1 cellular context compared by ENCODE assay signal in the genomic region with DNA sequence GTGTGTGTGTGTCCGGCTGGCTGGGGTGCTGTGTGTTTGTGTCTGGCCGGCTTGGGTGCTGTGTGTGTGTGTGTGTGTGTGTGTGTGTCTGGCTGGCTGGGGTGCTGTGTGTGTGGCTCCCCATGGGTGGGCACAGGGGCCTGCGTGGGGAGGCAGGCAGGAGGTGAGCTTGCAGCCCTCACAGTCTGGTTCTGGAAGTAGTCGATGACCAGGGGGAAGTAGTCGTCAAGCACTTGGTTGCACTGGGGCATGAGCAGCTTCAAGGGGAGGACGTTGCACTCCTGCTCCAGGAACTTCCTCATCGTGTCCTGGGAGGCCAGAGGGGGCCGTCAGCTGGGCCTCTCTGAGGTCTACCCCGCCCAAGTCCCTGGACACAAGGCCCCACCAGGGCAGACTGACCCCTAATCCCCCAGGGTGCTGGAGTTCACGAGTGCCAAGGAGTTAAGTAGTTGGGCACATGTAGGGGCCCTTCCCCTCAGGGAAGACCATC.
TF ChIP-seq lines count a peak whose summit lies in the region.

No MANE protein-coding gene starts in this region.

TF ChIP-seq in SK-N-SH, 30 proteins besides CTCF, POLR2A, EP300 and RAD21 (continued from another document):
- TF ChIP-seq, protein P1, sequence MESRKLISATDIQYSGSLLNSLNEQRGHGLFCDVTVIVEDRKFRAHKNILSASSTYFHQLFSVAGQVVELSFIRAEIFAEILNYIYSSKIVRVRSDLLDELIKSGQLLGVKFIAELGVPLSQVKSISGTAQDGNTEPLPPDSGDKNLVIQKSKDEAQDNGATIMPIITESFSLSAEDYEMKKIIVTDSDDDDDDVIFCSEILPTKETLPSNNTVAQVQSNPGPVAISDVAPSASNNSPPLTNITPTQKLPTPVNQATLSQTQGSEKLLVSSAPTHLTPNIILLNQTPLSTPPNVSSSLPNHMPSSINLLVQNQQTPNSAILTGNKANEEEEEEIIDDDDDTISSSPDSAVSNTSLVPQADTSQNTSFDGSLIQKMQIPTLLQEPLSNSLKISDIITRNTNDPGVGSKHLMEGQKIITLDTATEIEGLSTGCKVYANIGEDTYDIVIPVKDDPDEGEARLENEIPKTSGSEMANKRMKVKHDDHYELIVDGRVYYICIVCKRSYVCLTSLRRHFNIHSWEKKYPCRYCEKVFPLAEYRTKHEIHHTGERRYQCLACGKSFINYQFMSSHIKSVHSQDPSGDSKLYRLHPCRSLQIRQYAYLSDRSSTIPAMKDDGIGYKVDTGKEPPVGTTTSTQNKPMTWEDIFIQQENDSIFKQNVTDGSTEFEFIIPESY (IDR thresholded peaks at IDR 0.05; ENCODE audit: borderline replicate concordance, low read depth): no peak
